ENCODE assay signal across 24 cellular contexts in the genomic region with DNA sequence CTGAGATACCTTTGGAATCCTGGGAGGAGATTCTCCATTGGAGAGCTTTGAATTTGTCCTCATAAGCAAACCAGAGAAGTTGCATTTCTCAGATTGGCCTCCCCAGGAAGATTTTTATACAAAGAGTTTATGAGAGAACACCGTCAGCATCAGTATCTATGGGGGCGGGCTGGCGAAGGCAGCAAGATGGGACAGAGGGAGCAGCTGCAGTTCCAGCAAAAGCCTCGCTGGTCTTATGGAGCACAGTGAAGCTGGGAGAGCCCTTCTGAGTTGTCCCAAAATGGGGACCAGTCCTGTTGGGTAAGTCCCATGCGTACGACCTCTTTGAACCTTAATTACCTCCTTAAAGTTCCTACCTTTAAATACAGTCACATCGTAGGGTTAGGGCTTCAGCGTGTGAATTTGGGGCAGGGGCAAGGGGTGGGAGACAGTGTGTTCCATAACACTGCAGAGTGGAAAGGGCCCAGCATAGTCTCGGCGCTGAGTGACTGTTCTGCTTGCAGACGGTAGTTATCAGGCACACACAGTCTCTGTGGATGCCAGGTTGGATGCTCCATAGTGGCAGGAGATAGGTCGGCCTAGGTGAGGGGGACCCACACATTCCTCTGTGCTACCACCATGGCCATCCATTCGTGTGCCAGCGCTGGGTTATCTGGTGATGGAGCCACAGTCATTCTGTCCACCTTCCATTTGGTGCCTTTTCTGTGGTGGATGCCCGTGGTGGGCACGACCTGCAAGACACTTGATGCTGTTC. TPM values are rescaled to one million over a fixed set of nuclear protein-coding genes. Genes with fewer than 3 reads are reported as not detected.
A peak's percentile ranks its signal among the peaks of the same experiment; 100 is the strongest.
DNase-seq lines count a peak whose midpoint lies in the region; ATAC-seq and TF ChIP-seq lines count a peak whose summit lies in the region.
"Had no signal": no experiment of that assay in that cellular context is flagged by ENCODE, and none has a peak within 500 bp of the region (broad histone marks: within the 10 kb centered on the region; RNA-seq: fewer than 3 reads in every experiment).

No MANE protein-coding gene starts in this region.

- ATAC-seq in central memory CD8-positive, alpha-beta T cell (replicated peaks; ENCODE audit: extremely low read depth, poor library complexity, severe bottlenecking), result no peak
- ATAC-seq: PC-3 had no signal

- no TSS peak for BruUV-seq in OCI-LY7 (replicated peaks; lab: Mats Ljungman, UMichigan)

- DNase-seq in activated CD4-positive, alpha-beta T cell treated with anti-CD3 and anti-CD28 coated beads, Interleukin-2, amount 10 ng/mL, durations not matched to agents 24 days and 14 days, result peak; percentile 54
- no peak for DNase-seq in activated CD4-positive, alpha-beta T cell treated with anti-CD3 and anti-CD28 coated beads, Interleukin-2, amount 50 U/mL, for 1 hour
- DNase-seq in OCI-LY7 (ENCODE audit: low spot score) (no peak), posterior vena cava (ENCODE audit: low spot score) (peak; percentile 49), OCI-M1 (lab: John Stamatoyannopoulos, UW) (no peak), NCI-H2227 treated with DMSO at 0.1 percent for 48 hours (lab: John Stamatoyannopoulos, UW) (no peak), T1000 (lab: John Stamatoyannopoulos, UW) (no peak)
- no peak for DNase-seq in central memory CD8-positive, alpha-beta T cell (ENCODE audit: low spot score in 2 of 2)
- DNase-seq: ACHN, DMS79, H9, HFFc6, MG63, NCI-H1417, NCI-H1694 treated with DMSO at 0.1 percent for 48 hours, NCI-H2081 treated with DMSO at 0.1 percent for 48 hours, NCI-H2171 treated with DMSO at 0.1 percent for 48 hours, NCI-H446, NCI-H526, PC-3, Right ventricle myocardium superior had no signal

- POLR2A ChIA-PET in OCI-LY7 (lab: Charles Lee), result interaction anchor here (0.6 kb wide), 2 partner anchors 73 to 94 kb away, joined by 3 to 4 read pairs; no protein-coding TSS in a partner anchor

- no peaks in the 10 kb centered on the region for H3K4me1 ChIP-seq in OCI-LY7 (ENCODE audit: insufficient read depth, low read length, poor library complexity, severe bottlenecking)

- H3K27ac ChIP-seq in OCI-LY7 (ENCODE audit: low read depth, low read length, poor library complexity, severe bottlenecking), result no peak overlapping the region
- H3K27ac ChIP-seq: 22Rv1, BLaER1 had no signal

- H3K9me3 Mint-ChIP-seq in activated CD4-positive, alpha-beta T cell treated with anti-CD3 and anti-CD28 coated beads, Interleukin-2, amount 10 ng/mL, durations not matched to agents 24 days and 14 days, result no peaks in the 10 kb centered on the region
- H3K9me3 Mint-ChIP-seq in central memory CD8-positive, alpha-beta T cell, result no peaks in the 10 kb centered on the region
- H3K9me3 Mint-ChIP-seq: H9, HFFc6 had no signal

- CTCF ChIA-PET in OCI-LY7 (lab: Charles Lee; ENCODE audit: unreplicated experiment), result no interaction called here

- no peak overlapping the region for H3K4me3 Mint-ChIP-seq in activated CD4-positive, alpha-beta T cell treated with anti-CD3 and anti-CD28 coated beads, Interleukin-2, amount 10 ng/mL, durations not matched to agents 24 days and 14 days
- peak overlapping the region; percentile 43 for H3K4me3 Mint-ChIP-seq in central memory CD8-positive, alpha-beta T cell
- H3K4me3 Mint-ChIP-seq: H9, HFFc6 had no signal

- H3K36me3 ChIP-seq in OCI-LY7 (ENCODE audit: insufficient read depth, low read length), result peaks cover 13% of the 10 kb centered on the region; the same call in 1 of the 2 replicates

- H3K27me3 Mint-ChIP-seq in activated CD4-positive, alpha-beta T cell treated with anti-CD3 and anti-CD28 coated beads, Interleukin-2, amount 10 ng/mL, durations not matched to agents 24 days and 14 days, result no peaks in the 10 kb centered on the region
- no peaks in the 10 kb centered on the region for H3K27me3 Mint-ChIP-seq in central memory CD8-positive, alpha-beta T cell

- no peaks in the 10 kb centered on the region for H3K9me3 ChIP-seq in OCI-LY7 (ENCODE audit: low read length)
- H3K9me3 ChIP-seq: BLaER1, MG63 had no signal

- H3K4me3 ChIP-seq in OCI-LY7 (ENCODE audit: low read depth, low read length, poor library complexity, severe bottlenecking), result no peak overlapping the region
- H3K4me3 ChIP-seq: BLaER1, MG63 had no signal

- peaks cover 66% of the 10 kb centered on the region for H3K36me3 Mint-ChIP-seq in activated CD4-positive, alpha-beta T cell treated with anti-CD3 and anti-CD28 coated beads, Interleukin-2, amount 10 ng/mL, durations not matched to agents 24 days and 14 days (ENCODE audit: low read depth)
- peaks cover 24% of the 10 kb centered on the region for H3K36me3 Mint-ChIP-seq in central memory CD8-positive, alpha-beta T cell (ENCODE audit: insufficient read depth)

- peak overlapping the region; percentile 64; the same call in 1 of the 2 replicates for H3K4me2 ChIP-seq in OCI-LY7 (ENCODE audit: low read length)
- H3K4me2 ChIP-seq: BLaER1 had no signal

- H3K79me2 ChIP-seq in OCI-LY7 (ENCODE audit: insufficient read depth, low read depth, low read length), result no peaks in the 10 kb centered on the region

- H3K4me1 Mint-ChIP-seq in activated CD4-positive, alpha-beta T cell treated with anti-CD3 and anti-CD28 coated beads, Interleukin-2, amount 10 ng/mL, durations not matched to agents 24 days and 14 days, result peaks cover 28% of the 10 kb centered on the region
- H3K4me1 Mint-ChIP-seq in central memory CD8-positive, alpha-beta T cell, result peaks cover 76% of the 10 kb centered on the region
- H3K4me1 Mint-ChIP-seq: H9 had no signal

- no peak for TF ChIP-seq CTCF in OCI-LY7 (conservative IDR thresholded peaks at IDR 0.05; ENCODE audit: low read length)

- H4K20me1 ChIP-seq in OCI-LY7 (ENCODE audit: insufficient read depth, low read length), result no peaks in the 10 kb centered on the region

- intact Hi-C loops in activated CD4-positive, alpha-beta T cell treated with anti-CD3 and anti-CD28 coated beads, Interleukin-2, amount 10 ng/mL, durations not matched to agents 24 days and 14 days (cut with micrococcal nuclease), result no loop called here
- intact Hi-C loops in OCI-LY7 (cut with micrococcal nuclease; ENCODE audit: unreplicated experiment), result no loop called here
- intact Hi-C loops in posterior vena cava (cut with DNase I), result no loop called here

- no peak overlapping the region for H2AFZ ChIP-seq in OCI-LY7 (ENCODE audit: low read length)

- no peak overlapping the region for H3K27ac Mint-ChIP-seq in activated CD4-positive, alpha-beta T cell treated with anti-CD3 and anti-CD28 coated beads, Interleukin-2, amount 10 ng/mL, durations not matched to agents 24 days and 14 days
- H3K27ac Mint-ChIP-seq in central memory CD8-positive, alpha-beta T cell (ENCODE audit: low read depth), result no peak overlapping the region
- H3K27ac Mint-ChIP-seq: HFFc6 had no signal

- H3K9me2 ChIP-seq in OCI-LY7 (ENCODE audit: insufficient read depth, low read length), result no peaks in the 10 kb centered on the region

RNA-seq across cellular contexts. Expression of gene GPR183, which starts 34.9 kb away (rescaled TPM):
- total RNA-seq in activated CD4-positive, alpha-beta T cell treated with anti-CD3 and anti-CD28 coated beads, Interleukin-2, amount 10 ng/mL, durations not matched to agents 24 days and 14 days, result 36.8 and 37.1 TPM in 2 replicates
- total RNA-seq in OCI-LY7 (2014; rRNA removed; shearing (Covaris generic)), result not detected in 2 replicates
- not detected in 2 replicates for total RNA-seq in OCI-LY7 (2022)
- 10 to 100 TPM; 12.1 to 14.7 TPM for total RNA-seq in posterior vena cava
- total RNA-seq: H9, PC-3, SK-MEL-5 had no signal

Comparison
In these comparisons a context has a peak if more than half of its experiments do, and no peak if none do; other contexts are left out.
1. DNase-seq: peak in activated CD4-positive, alpha-beta T cell treated with anti-CD3 and anti-CD28 coated beads, Interleukin-2, amount 10 ng/mL, durations not matched to agents 24 days and 14 days (single experiment) and posterior vena cava (single experiment); none in activated CD4-positive, alpha-beta T cell treated with anti-CD3 and anti-CD28 coated beads, Interleukin-2, amount 50 U/mL, for 1 hour (single experiment), OCI-LY7 (single experiment), central memory CD8-positive, alpha-beta T cell (0 of 2), OCI-M1 (single experiment), NCI-H2227 treated with DMSO at 0.1 percent for 48 hours (single experiment) and T1000 (single experiment).
2. RNA of gene GPR183, which starts 34.9 kb away (total RNA-seq): 36.8 to 37.1 TPM in activated CD4-positive, alpha-beta T cell treated with anti-CD3 and anti-CD28 coated beads, Interleukin-2, amount 10 ng/mL, durations not matched to agents 24 days and 14 days and 12.1 to 14.7 TPM in posterior vena cava; not detected in OCI-LY7; every median in the first group is over 10 times any median in the second.